In genomic region chr1:200139661-200140250, GRCh38 we compare ENCODE assay signal across 1 cellular context.
A peak's percentile ranks its signal among the peaks of the same experiment; 100 is the strongest.
TF ChIP-seq lines count a peak whose summit lies in the region.

No MANE protein-coding gene starts in this region.

TF ChIP-seq in IMR-90, 13 proteins besides CTCF, POLR2A, EP300 and RAD21 (continued from another document):
- TF ChIP-seq ELK1 (IDR thresholded peaks at IDR 0.05; ENCODE audit: borderline replicate concordance, low read depth, low read length) (no peak), CEBPB (IDR thresholded peaks at IDR 0.05; ENCODE audit: low read depth, low read length) (no peak), RCOR1 (IDR thresholded peaks at IDR 0.05; ENCODE audit: insufficient replicate concordance, low read length) (no peak), USF2 (IDR thresholded peaks at IDR 0.05; ENCODE audit: low read depth, low read length) (no peak), CHD1 (IDR thresholded peaks at IDR 0.05; ENCODE audit: low read depth, low read length) (no peak), SMC3 (IDR thresholded peaks at IDR 0.05; ENCODE audit: low read depth, low read length) (peak; percentile 73), MXI1 (IDR thresholded peaks at IDR 0.05; ENCODE audit: borderline replicate concordance, low read depth, low read length) (no peak), MAFK (IDR thresholded peaks at IDR 0.05; ENCODE audit: low read depth, low read length) (no peak)
TF ChIP-seq in IMR-90: peak in this region for 2.
